1 cellular context compared by ENCODE assay signal in the genomic region with DNA sequence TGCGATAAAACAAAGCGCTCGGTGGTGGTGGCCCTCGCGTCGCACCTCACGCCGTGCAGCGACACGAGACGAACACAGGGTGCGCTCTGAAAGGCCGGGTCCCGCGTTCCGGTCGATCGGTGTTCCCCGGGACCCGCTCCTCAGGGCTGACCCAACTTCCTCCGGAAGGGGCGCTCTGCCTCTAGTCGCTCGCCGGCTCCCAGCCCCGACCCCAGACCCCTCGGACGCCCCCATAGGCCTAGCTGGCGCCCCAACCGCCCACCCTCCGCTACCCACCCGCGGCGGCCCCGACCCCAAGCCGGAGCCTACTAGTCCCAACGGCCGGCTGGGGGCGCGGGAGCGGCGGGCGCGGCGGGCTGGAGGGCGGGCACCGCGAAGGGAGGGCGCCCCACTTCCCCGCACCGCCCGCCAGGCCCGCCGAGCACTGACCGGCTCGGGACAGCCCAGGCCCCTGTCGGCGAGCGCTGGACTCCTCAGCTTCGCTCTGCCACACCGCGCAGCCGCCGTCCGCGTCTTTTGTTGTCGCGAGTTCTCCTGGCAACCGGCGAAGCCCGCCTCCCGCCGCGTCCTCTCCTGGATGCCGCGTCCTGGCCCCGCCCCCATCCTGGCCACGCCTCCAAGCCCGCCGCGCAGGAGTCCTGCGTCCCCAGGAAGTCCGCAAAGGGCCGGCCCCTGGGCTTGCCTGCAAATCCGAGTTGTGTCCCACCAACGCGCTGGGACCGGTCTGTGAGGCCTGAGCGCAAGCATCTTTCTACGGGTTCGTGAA.
TF ChIP-seq lines count a peak whose summit lies in the region.

A gene with protein sequence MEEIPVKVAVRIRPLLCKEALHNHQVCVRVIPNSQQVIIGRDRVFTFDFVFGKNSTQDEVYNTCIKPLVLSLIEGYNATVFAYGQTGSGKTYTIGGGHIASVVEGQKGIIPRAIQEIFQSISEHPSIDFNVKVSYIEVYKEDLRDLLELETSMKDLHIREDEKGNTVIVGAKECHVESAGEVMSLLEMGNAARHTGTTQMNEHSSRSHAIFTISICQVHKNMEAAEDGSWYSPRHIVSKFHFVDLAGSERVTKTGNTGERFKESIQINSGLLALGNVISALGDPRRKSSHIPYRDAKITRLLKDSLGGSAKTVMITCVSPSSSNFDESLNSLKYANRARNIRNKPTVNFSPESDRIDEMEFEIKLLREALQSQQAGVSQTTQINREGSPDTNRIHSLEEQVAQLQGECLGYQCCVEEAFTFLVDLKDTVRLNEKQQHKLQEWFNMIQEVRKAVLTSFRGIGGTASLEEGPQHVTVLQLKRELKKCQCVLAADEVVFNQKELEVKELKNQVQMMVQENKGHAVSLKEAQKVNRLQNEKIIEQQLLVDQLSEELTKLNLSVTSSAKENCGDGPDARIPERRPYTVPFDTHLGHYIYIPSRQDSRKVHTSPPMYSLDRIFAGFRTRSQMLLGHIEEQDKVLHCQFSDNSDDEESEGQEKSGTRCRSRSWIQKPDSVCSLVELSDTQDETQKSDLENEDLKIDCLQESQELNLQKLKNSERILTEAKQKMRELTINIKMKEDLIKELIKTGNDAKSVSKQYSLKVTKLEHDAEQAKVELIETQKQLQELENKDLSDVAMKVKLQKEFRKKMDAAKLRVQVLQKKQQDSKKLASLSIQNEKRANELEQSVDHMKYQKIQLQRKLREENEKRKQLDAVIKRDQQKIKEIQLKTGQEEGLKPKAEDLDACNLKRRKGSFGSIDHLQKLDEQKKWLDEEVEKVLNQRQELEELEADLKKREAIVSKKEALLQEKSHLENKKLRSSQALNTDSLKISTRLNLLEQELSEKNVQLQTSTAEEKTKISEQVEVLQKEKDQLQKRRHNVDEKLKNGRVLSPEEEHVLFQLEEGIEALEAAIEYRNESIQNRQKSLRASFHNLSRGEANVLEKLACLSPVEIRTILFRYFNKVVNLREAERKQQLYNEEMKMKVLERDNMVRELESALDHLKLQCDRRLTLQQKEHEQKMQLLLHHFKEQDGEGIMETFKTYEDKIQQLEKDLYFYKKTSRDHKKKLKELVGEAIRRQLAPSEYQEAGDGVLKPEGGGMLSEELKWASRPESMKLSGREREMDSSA (N-terminal part only) (minus strand): TSS at position 491 of the 766 bp plus-strand sequence. CDS start 5,841 bp downstream, outside the sequence.

TF ChIP-seq in HepG2, 621 proteins besides CTCF, POLR2A, EP300 and RAD21 (continued from another document and continues in another):
- TF ChIP-seq, protein P1, sequence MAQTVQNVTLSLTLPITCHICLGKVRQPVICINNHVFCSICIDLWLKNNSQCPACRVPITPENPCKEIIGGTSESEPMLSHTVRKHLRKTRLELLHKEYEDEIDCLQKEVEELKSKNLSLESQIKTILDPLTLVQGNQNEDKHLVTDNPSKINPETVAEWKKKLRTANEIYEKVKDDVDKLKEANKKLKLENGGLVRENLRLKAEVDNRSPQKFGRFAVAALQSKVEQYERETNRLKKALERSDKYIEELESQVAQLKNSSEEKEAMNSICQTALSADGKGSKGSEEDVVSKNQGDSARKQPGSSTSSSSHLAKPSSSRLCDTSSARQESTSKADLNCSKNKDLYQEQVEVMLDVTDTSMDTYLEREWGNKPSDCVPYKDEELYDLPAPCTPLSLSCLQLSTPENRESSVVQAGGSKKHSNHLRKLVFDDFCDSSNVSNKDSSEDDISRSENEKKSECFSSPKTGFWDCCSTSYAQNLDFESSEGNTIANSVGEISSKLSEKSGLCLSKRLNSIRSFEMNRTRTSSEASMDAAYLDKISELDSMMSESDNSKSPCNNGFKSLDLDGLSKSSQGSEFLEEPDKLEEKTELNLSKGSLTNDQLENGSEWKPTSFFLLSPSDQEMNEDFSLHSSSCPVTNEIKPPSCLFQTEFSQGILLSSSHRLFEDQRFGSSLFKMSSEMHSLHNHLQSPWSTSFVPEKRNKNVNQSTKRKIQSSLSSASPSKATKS (CRISPR knock-in tag; IDR thresholded peaks at IDR 0.05), result no peak
- TF ChIP-seq THAP11 (CRISPR knock-in tag; IDR thresholded peaks at IDR 0.05) (peak; percentile 43; the same call in 1 of the 2 replicates), ZNF20 (CRISPR knock-in tag; IDR thresholded peaks at IDR 0.05) (no peak), ZNF790 (CRISPR knock-in tag; IDR thresholded peaks at IDR 0.05; ENCODE audit: borderline replicate concordance) (0 out of 2 replicates have a peak, but pooled peaks have one; percentile 22), NFYC (CRISPR knock-in tag; IDR thresholded peaks at IDR 0.05) (no peak), ZSCAN21 (CRISPR knock-in tag; IDR thresholded peaks at IDR 0.05; ENCODE audit: borderline replicate concordance) (peak; percentile 67), TARDBP (CRISPR knock-in tag; IDR thresholded peaks at IDR 0.05) (no peak), SP140L (CRISPR knock-in tag; IDR thresholded peaks at IDR 0.05; ENCODE audit: borderline replicate concordance) (no peak; the same call in 1 of the 2 replicates), ZFP1 (CRISPR knock-in tag; IDR thresholded peaks at IDR 0.05) (no peak), CBFB (CRISPR knock-in tag; IDR thresholded peaks at IDR 0.05) (0 out of 2 replicates have a peak, but pooled peaks have one; percentile 34), KAT2B (IDR thresholded peaks at IDR 0.05; ENCODE audit: borderline replicate concordance, low read depth, low read length) (no peak), THYN1 (CRISPR knock-in tag; IDR thresholded peaks at IDR 0.05; ENCODE audit: borderline replicate concordance, low read depth) (no peak), BHLHE40 (IDR thresholded peaks at IDR 0.05; ENCODE audit: low read length) (peak; percentile 50), ZNF333 (CRISPR knock-in tag; IDR thresholded peaks at IDR 0.05; ENCODE audit: borderline replicate concordance) (no peak), CC2D1A (CRISPR knock-in tag; IDR thresholded peaks at IDR 0.05) (no peak), ISL2 (CRISPR knock-in tag; IDR thresholded peaks at IDR 0.05) (no peak), ZSCAN20 (CRISPR knock-in tag; IDR thresholded peaks at IDR 0.05; ENCODE audit: borderline replicate concordance) (no peak; the same call in 1 of the 2 replicates), ZNF678 (CRISPR knock-in tag; IDR thresholded peaks at IDR 0.05) (no peak), ZNF709 (CRISPR knock-in tag; IDR thresholded peaks at IDR 0.05) (peak; percentile 42; the same call in 1 of the 2 replicates), ZNF652 (CRISPR knock-in tag; IDR thresholded peaks at IDR 0.05; ENCODE audit: borderline replicate concordance, low read depth) (no peak), CEBPG (CRISPR knock-in tag; IDR thresholded peaks at IDR 0.05) (peak; percentile 8; the same call in 1 of the 2 replicates), ETV5 (CRISPR knock-in tag; IDR thresholded peaks at IDR 0.05; ENCODE audit: borderline replicate concordance) (peak; percentile 75), KMT2A (CRISPR knock-in tag; IDR thresholded peaks at IDR 0.05) (no peak; the same call in 1 of the 2 replicates), PHF20 (CRISPR knock-in tag; IDR thresholded peaks at IDR 0.05) (peak; percentile 79), ZNF672 (CRISPR knock-in tag; IDR thresholded peaks at IDR 0.05) (no peak), MTA1 (CRISPR knock-in tag; IDR thresholded peaks at IDR 0.05; ENCODE audit: borderline replicate concordance) (no peak), ZNF143 (CRISPR knock-in tag; IDR thresholded peaks at IDR 0.05) (no peak), ZNF562 (CRISPR knock-in tag; IDR thresholded peaks at IDR 0.05; ENCODE audit: borderline replicate concordance) (no peak), ZIK1 (CRISPR knock-in tag; IDR thresholded peaks at IDR 0.05; ENCODE audit: borderline replicate concordance, low read depth) (peak; percentile 41; the same call in 1 of the 2 replicates)
- TF ChIP-seq, protein P2, sequence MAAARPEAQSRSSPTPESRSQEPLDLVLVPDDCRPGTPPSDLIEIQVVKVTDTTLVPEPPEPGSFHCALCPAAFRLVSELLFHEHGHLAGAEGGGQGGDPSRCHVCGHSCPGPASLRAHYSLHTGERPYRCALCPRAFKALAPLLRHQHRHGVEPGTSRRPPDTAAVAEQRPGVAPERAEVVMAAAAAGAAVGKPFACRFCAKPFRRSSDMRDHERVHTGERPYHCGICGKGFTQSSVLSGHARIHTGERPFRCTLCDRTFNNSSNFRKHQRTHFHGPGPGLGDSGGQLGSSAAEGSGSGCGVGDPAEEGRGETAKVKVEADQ (CRISPR knock-in tag; IDR thresholded peaks at IDR 0.05; ENCODE audit: borderline replicate concordance), result peak; percentile 49; the same call in 1 of the 2 replicates
- TF ChIP-seq, protein P3, sequence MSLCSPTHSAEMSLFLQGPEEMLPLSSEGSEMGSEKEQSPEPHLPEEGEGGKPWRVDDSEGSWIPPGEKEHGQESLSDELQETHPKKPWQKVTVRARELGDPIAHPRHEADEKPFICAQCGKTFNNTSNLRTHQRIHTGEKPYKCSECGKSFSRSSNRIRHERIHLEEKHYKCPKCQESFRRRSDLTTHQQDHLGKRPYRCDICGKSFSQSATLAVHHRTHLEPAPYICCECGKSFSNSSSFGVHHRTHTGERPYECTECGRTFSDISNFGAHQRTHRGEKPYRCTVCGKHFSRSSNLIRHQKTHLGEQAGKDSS (CRISPR knock-in tag; IDR thresholded peaks at IDR 0.05; ENCODE audit: borderline replicate concordance, low read depth), result peak; percentile 53; the same call in 1 of the 2 replicates
- TF ChIP-seq, protein P4, sequence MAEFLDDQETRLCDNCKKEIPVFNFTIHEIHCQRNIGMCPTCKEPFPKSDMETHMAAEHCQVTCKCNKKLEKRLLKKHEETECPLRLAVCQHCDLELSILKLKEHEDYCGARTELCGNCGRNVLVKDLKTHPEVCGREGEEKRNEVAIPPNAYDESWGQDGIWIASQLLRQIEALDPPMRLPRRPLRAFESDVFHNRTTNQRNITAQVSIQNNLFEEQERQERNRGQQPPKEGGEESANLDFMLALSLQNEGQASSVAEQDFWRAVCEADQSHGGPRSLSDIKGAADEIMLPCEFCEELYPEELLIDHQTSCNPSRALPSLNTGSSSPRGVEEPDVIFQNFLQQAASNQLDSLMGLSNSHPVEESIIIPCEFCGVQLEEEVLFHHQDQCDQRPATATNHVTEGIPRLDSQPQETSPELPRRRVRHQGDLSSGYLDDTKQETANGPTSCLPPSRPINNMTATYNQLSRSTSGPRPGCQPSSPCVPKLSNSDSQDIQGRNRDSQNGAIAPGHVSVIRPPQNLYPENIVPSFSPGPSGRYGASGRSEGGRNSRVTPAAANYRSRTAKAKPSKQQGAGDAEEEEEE (CRISPR knock-in tag; IDR thresholded peaks at IDR 0.05; ENCODE audit: borderline replicate concordance), result 0 out of 2 replicates have a peak, but pooled peaks have one; percentile 40
- TF ChIP-seq, protein P5, sequence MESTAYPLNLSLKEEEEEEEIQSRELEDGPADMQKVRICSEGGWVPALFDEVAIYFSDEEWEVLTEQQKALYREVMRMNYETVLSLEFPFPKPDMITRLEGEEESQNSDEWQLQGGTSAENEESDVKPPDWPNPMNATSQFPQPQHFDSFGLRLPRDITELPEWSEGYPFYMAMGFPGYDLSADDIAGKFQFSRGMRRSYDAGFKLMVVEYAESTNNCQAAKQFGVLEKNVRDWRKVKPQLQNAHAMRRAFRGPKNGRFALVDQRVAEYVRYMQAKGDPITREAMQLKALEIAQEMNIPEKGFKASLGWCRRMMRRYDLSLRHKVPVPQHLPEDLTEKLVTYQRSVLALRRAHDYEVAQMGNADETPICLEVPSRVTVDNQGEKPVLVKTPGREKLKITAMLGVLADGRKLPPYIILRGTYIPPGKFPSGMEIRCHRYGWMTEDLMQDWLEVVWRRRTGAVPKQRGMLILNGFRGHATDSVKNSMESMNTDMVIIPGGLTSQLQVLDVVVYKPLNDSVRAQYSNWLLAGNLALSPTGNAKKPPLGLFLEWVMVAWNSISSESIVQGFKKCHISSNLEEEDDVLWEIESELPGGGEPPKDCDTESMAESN (CRISPR knock-in tag; conservative IDR thresholded peaks at IDR 0.05), result peak; percentile 66
- TF ChIP-seq, protein P6, sequence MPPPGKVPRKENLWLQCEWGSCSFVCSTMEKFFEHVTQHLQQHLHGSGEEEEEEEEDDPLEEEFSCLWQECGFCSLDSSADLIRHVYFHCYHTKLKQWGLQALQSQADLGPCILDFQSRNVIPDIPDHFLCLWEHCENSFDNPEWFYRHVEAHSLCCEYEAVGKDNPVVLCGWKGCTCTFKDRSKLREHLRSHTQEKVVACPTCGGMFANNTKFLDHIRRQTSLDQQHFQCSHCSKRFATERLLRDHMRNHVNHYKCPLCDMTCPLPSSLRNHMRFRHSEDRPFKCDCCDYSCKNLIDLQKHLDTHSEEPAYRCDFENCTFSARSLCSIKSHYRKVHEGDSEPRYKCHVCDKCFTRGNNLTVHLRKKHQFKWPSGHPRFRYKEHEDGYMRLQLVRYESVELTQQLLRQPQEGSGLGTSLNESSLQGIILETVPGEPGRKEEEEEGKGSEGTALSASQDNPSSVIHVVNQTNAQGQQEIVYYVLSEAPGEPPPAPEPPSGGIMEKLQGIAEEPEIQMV (CRISPR knock-in tag; IDR thresholded peaks at IDR 0.05; ENCODE audit: low read depth), result no peak
- TF ChIP-seq, protein P7, sequence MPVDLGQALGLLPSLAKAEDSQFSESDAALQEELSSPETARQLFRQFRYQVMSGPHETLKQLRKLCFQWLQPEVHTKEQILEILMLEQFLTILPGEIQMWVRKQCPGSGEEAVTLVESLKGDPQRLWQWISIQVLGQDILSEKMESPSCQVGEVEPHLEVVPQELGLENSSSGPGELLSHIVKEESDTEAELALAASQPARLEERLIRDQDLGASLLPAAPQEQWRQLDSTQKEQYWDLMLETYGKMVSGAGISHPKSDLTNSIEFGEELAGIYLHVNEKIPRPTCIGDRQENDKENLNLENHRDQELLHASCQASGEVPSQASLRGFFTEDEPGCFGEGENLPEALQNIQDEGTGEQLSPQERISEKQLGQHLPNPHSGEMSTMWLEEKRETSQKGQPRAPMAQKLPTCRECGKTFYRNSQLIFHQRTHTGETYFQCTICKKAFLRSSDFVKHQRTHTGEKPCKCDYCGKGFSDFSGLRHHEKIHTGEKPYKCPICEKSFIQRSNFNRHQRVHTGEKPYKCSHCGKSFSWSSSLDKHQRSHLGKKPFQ (CRISPR knock-in tag; IDR thresholded peaks at IDR 0.05; ENCODE audit: insufficient replicate concordance), result no peak
- TF ChIP-seq, protein P8, sequence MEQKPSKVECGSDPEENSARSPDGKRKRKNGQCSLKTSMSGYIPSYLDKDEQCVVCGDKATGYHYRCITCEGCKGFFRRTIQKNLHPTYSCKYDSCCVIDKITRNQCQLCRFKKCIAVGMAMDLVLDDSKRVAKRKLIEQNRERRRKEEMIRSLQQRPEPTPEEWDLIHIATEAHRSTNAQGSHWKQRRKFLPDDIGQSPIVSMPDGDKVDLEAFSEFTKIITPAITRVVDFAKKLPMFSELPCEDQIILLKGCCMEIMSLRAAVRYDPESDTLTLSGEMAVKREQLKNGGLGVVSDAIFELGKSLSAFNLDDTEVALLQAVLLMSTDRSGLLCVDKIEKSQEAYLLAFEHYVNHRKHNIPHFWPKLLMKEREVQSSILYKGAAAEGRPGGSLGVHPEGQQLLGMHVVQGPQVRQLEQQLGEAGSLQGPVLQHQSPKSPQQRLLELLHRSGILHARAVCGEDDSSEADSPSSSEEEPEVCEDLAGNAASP (CRISPR knock-in tag; IDR thresholded peaks at IDR 0.05; ENCODE audit: borderline replicate concordance), result 0 out of 2 replicates have a peak, but pooled peaks have one; percentile 13
- TF ChIP-seq, protein P9, sequence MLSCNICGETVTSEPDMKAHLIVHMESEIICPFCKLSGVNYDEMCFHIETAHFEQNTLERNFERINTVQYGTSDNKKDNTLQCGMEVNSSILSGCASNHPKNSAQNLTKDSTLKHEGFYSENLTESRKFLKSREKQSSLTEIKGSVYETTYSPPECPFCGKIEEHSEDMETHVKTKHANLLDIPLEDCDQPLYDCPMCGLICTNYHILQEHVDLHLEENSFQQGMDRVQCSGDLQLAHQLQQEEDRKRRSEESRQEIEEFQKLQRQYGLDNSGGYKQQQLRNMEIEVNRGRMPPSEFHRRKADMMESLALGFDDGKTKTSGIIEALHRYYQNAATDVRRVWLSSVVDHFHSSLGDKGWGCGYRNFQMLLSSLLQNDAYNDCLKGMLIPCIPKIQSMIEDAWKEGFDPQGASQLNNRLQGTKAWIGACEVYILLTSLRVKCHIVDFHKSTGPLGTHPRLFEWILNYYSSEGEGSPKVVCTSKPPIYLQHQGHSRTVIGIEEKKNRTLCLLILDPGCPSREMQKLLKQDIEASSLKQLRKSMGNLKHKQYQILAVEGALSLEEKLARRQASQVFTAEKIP (CRISPR knock-in tag; IDR thresholded peaks at IDR 0.05; ENCODE audit: borderline replicate concordance), result no peak
